2 cellular contexts compared by ENCODE assay signal in the genomic region with DNA sequence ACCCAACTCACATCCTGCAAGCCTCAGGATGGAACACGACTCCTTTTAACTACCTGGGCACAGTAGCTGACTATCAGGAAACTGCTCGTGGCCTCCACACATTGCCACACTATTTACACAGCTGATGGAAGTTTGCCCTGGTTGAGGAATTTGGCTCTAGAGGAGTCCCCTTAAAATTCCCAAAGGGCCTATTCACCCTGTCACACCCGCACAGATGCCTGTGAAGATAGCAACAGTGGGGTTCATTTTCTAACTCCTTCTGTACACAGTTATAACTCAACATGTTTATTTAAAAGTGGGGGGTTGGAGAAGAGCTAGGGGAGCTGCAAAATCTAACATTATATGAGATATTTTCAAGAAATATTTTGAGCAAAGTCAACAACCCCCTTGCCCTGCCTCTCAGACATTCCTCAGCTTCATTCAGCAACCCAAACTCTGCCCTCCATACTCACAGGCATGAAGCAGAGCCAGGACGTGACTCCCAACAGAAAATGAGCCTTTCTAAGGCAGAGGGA.
TF ChIP-seq lines count a peak whose summit lies in the region.

No MANE protein-coding gene starts in this region.

TF ChIP-seq in A549, 52 proteins besides CTCF, POLR2A, EP300 and RAD21 (continued from another document):
- TF ChIP-seq FOSL2 (IDR thresholded peaks at IDR 0.05) (0 out of 2 replicates have a peak, but pooled peaks have one; percentile 22), FOSL2 (CRISPR knock-in tag; IDR thresholded peaks at IDR 0.05) (0 out of 2 replicates have a peak, but pooled peaks have one; percentile 9), POLR2AphosphoS2 (conservative IDR thresholded peaks at IDR 0.05; ENCODE audit: low read length) (no peak), CEBPB (IDR thresholded peaks at IDR 0.05) (peak; percentile 8 to 69; a peak in 2 of 4 replicates), JUNB (IDR thresholded peaks at IDR 0.05) (peak; percentile 53), NR3C1 (IDR thresholded peaks at IDR 0.05) (no peak), EHMT2 (IDR thresholded peaks at IDR 0.05; ENCODE audit: low read depth) (no peak)
- TF ChIP-seq, protein P1, sequence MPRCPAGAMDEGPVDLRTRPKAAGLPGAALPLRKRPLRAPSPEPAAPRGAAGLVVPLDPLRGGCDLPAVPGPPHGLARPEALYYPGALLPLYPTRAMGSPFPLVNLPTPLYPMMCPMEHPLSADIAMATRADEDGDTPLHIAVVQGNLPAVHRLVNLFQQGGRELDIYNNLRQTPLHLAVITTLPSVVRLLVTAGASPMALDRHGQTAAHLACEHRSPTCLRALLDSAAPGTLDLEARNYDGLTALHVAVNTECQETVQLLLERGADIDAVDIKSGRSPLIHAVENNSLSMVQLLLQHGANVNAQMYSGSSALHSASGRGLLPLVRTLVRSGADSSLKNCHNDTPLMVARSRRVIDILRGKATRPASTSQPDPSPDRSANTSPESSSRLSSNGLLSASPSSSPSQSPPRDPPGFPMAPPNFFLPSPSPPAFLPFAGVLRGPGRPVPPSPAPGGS (IDR thresholded peaks at IDR 0.05), result 0 out of 3 replicates have a peak, but pooled peaks have one; percentile 34
- TF ChIP-seq, protein P2, sequence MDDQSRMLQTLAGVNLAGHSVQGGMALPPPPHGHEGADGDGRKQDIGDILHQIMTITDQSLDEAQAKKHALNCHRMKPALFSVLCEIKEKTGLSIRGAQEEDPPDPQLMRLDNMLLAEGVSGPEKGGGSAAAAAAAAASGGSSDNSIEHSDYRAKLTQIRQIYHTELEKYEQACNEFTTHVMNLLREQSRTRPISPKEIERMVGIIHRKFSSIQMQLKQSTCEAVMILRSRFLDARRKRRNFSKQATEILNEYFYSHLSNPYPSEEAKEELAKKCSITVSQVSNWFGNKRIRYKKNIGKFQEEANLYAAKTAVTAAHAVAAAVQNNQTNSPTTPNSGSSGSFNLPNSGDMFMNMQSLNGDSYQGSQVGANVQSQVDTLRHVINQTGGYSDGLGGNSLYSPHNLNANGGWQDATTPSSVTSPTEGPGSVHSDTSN (IDR thresholded peaks at IDR 0.05), result peak; percentile 70

TF ChIP-seq in IMR-90, 13 proteins besides CTCF, POLR2A, EP300 and RAD21 (continued from another document):
- TF ChIP-seq, protein P3, sequence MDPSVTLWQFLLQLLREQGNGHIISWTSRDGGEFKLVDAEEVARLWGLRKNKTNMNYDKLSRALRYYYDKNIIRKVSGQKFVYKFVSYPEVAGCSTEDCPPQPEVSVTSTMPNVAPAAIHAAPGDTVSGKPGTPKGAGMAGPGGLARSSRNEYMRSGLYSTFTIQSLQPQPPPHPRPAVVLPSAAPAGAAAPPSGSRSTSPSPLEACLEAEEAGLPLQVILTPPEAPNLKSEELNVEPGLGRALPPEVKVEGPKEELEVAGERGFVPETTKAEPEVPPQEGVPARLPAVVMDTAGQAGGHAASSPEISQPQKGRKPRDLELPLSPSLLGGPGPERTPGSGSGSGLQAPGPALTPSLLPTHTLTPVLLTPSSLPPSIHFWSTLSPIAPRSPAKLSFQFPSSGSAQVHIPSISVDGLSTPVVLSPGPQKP (IDR thresholded peaks at IDR 0.05; ENCODE audit: borderline replicate concordance, low read depth, low read length), result no peak
- TF ChIP-seq SMC3 (IDR thresholded peaks at IDR 0.05; ENCODE audit: low read depth, low read length) (no peak), CEBPB (IDR thresholded peaks at IDR 0.05; ENCODE audit: low read depth, low read length) (no peak), CHD1 (IDR thresholded peaks at IDR 0.05; ENCODE audit: low read depth, low read length) (no peak), MAZ (IDR thresholded peaks at IDR 0.05; ENCODE audit: borderline replicate concordance, low read depth, low read length) (no peak), RCOR1 (IDR thresholded peaks at IDR 0.05; ENCODE audit: insufficient replicate concordance, low read length) (no peak), MXI1 (IDR thresholded peaks at IDR 0.05; ENCODE audit: borderline replicate concordance, low read depth, low read length) (no peak)
